In the genomic region with DNA sequence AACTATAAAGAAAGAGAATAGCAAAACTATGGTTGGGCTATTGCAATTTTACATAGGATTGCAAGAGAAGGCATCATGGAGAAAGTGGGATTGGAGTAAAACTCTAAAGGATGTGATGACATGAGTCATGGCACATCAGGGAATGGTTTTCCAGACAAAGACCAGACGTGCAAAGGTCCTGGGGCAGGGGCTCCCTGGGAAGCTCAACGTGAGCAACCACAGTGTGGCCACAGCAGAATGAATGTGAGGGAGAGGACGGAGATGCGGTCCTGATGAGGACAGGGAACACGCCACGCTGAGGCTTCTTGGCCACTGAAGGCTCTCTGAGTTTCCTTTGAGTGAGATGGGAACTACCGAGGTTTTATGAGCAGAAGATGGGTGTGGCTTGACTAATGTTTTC, we compare ENCODE assay signal across 31 cellular contexts. TPM values are rescaled to one million over a fixed set of nuclear protein-coding genes. Genes with fewer than 3 reads are reported as not detected.
"Had no signal": no experiment of that assay in that cellular context is flagged by ENCODE, and none has a peak within 500 bp of the region (broad histone marks: within the 10 kb centered on the region; RNA-seq: fewer than 3 reads in every experiment).

No MANE protein-coding gene starts in this region.

- DNase-seq: activated CD4-positive, alpha-beta memory T cell treated with anti-CD3 and anti-CD28 coated beads, Interleukin-2, amount 10 ng/mL, durations not matched to agents 7 days and 5 days; activated CD4-positive, alpha-beta T cell treated with anti-CD3 and anti-CD28 coated beads for 1 hour; activated CD4-positive, alpha-beta T cell treated with anti-CD3 and anti-CD28 coated beads for 4 hours; activated CD4-positive, alpha-beta T cell treated with anti-CD3 and anti-CD28 coated beads, Interleukin-2, amount 10 ng/mL, durations not matched to agents 7 days and 5 days; activated CD4-positive, alpha-beta T cell treated with anti-CD3 and anti-CD28 coated beads, Interleukin-2, amount 50 U/mL, for 4 hours; activated CD8-positive, alpha-beta memory T cell treated with anti-CD3 and anti-CD28 coated beads, Interleukin-2, amount 50 U/mL, for 48 hours; activated gamma-delta T cell; activated naive CD4-positive, alpha-beta T cell; activated naive CD4-positive, alpha-beta T cell treated with anti-CD3 and anti-CD28 coated beads, Interleukin-2, amount 10 ng/mL, durations not matched to agents 7 days and 5 days; activated naive CD8-positive, alpha-beta T cell treated with anti-CD3 and anti-CD28 coated beads, Interleukin-2, amount 10 ng/mL, durations not matched to agents 7 days and 5 days; activated T-cell treated with anti-CD3 and anti-CD28 coated beads for 4 hours; activated T-cell treated with anti-CD3 and anti-CD28 coated beads, Interleukin-2, amount 50 U/mL, for 24 hours; activated T-cell treated with anti-CD3 and anti-CD28 coated beads, Interleukin-2, amount 50 U/mL, for 72 hours; brain microvascular endothelial cell; caudate nucleus; cerebellar nuclear complex; colonic mucosa; effector memory CD4-positive, alpha-beta T cell; esophagus squamous epithelium; foreskin melanocyte; T-helper 2 cell had no signal

- H3K9me3 ChIP-seq: ascending aorta, colonic mucosa had no signal

- H3K27me3 ChIP-seq: ascending aorta, brain microvascular endothelial cell, colonic mucosa had no signal

- H3K27ac Mint-ChIP-seq: activated CD4-positive, alpha-beta memory T cell treated with anti-CD3 and anti-CD28 coated beads, Interleukin-2, amount 10 ng/mL, durations not matched to agents 7 days and 5 days; activated CD4-positive, alpha-beta T cell treated with anti-CD3 and anti-CD28 coated beads, Interleukin-2, amount 10 ng/mL, durations not matched to agents 7 days and 5 days; activated naive CD4-positive, alpha-beta T cell treated with anti-CD3 and anti-CD28 coated beads, Interleukin-2, amount 10 ng/mL, durations not matched to agents 7 days and 5 days; activated naive CD4-positive, alpha-beta T cell treated with anti-CD3 and anti-CD28 coated beads, Interleukin-2, amount 50 U/mL, for 72 hours; activated naive CD8-positive, alpha-beta T cell treated with anti-CD3 and anti-CD28 coated beads, Interleukin-2, amount 10 ng/mL, durations not matched to agents 7 days and 5 days; activated T-cell treated with anti-CD3 and anti-CD28 coated beads, Interleukin-2, amount 50 U/mL, for 24 hours; activated T-cell treated with anti-CD3 and anti-CD28 coated beads, Interleukin-2, amount 50 U/mL, for 72 hours; WTC11 had no signal

- H3K4me1 ChIP-seq: ascending aorta, colonic mucosa, gastroesophageal sphincter had no signal

- ATAC-seq: activated naive CD4-positive, alpha-beta T cell treated with anti-CD3 and anti-CD28 coated beads, Interleukin-2, amount 50 U/mL, for 72 hours; activated T-cell treated with anti-CD3 and anti-CD28 coated beads, Interleukin-2, amount 50 U/mL, for 72 hours; gastroesophageal sphincter; WTC11 had no signal

- H3K4me1 Mint-ChIP-seq: activated CD4-positive, alpha-beta memory T cell treated with anti-CD3 and anti-CD28 coated beads, Interleukin-2, amount 10 ng/mL, durations not matched to agents 7 days and 5 days; activated CD4-positive, alpha-beta T cell treated with anti-CD3 and anti-CD28 coated beads, Interleukin-2, amount 10 ng/mL, durations not matched to agents 7 days and 5 days; activated naive CD4-positive, alpha-beta T cell treated with anti-CD3 and anti-CD28 coated beads, Interleukin-2, amount 10 ng/mL, durations not matched to agents 7 days and 5 days; activated naive CD8-positive, alpha-beta T cell treated with anti-CD3 and anti-CD28 coated beads, Interleukin-2, amount 10 ng/mL, durations not matched to agents 7 days and 5 days; WTC11 had no signal

- H3K4me3 Mint-ChIP-seq: activated CD4-positive, alpha-beta memory T cell treated with anti-CD3 and anti-CD28 coated beads, Interleukin-2, amount 10 ng/mL, durations not matched to agents 7 days and 5 days; activated CD4-positive, alpha-beta T cell treated with anti-CD3 and anti-CD28 coated beads, Interleukin-2, amount 10 ng/mL, durations not matched to agents 7 days and 5 days; activated naive CD4-positive, alpha-beta T cell treated with anti-CD3 and anti-CD28 coated beads, Interleukin-2, amount 10 ng/mL, durations not matched to agents 7 days and 5 days; activated naive CD8-positive, alpha-beta T cell treated with anti-CD3 and anti-CD28 coated beads, Interleukin-2, amount 10 ng/mL, durations not matched to agents 7 days and 5 days; activated T-cell treated with anti-CD3 and anti-CD28 coated beads, Interleukin-2, amount 50 U/mL, for 24 hours; activated T-cell treated with anti-CD3 and anti-CD28 coated beads, Interleukin-2, amount 50 U/mL, for 72 hours; WTC11 had no signal

- H3K9me3 Mint-ChIP-seq: activated naive CD4-positive, alpha-beta T cell treated with anti-CD3 and anti-CD28 coated beads, Interleukin-2, amount 10 ng/mL, durations not matched to agents 7 days and 5 days had no signal

- H3K27ac ChIP-seq: ascending aorta, brain microvascular endothelial cell, colonic mucosa, epithelial cell of prostate, esophagus squamous epithelium, gastroesophageal sphincter, VCaP had no signal

- H3K36me3 Mint-ChIP-seq: activated naive CD4-positive, alpha-beta T cell treated with anti-CD3 and anti-CD28 coated beads, Interleukin-2, amount 10 ng/mL, durations not matched to agents 7 days and 5 days; activated naive CD8-positive, alpha-beta T cell treated with anti-CD3 and anti-CD28 coated beads, Interleukin-2, amount 10 ng/mL, durations not matched to agents 7 days and 5 days had no signal

- H3K4me3 ChIP-seq: ascending aorta, colonic mucosa, esophagus squamous epithelium, gastroesophageal sphincter had no signal

- H3K36me3 ChIP-seq: ascending aorta, brain microvascular endothelial cell, colonic mucosa, esophagus squamous epithelium, gastroesophageal sphincter had no signal

- H3K27me3 Mint-ChIP-seq: activated CD4-positive, alpha-beta memory T cell treated with anti-CD3 and anti-CD28 coated beads, Interleukin-2, amount 10 ng/mL, durations not matched to agents 7 days and 5 days; activated CD4-positive, alpha-beta T cell treated with anti-CD3 and anti-CD28 coated beads, Interleukin-2, amount 10 ng/mL, durations not matched to agents 7 days and 5 days; activated naive CD4-positive, alpha-beta T cell treated with anti-CD3 and anti-CD28 coated beads, Interleukin-2, amount 10 ng/mL, durations not matched to agents 7 days and 5 days; activated naive CD8-positive, alpha-beta T cell treated with anti-CD3 and anti-CD28 coated beads, Interleukin-2, amount 10 ng/mL, durations not matched to agents 7 days and 5 days had no signal

RNA-seq across cellular contexts. Expression of gene FZD10, which starts 38.2 kb away (rescaled TPM):
- total RNA-seq: activated CD4-positive, alpha-beta memory T cell treated with anti-CD3 and anti-CD28 coated beads, Interleukin-2, amount 10 ng/mL, durations not matched to agents 7 days and 5 days; activated CD4-positive, alpha-beta T cell treated with anti-CD3 and anti-CD28 coated beads, Interleukin-2, amount 10 ng/mL, durations not matched to agents 7 days and 5 days; activated naive CD4-positive, alpha-beta T cell treated with anti-CD3 and anti-CD28 coated beads, Interleukin-2, amount 50 U/mL, for 72 hours; activated naive CD8-positive, alpha-beta T cell treated with anti-CD3 and anti-CD28 coated beads, Interleukin-2, amount 10 ng/mL, durations not matched to agents 7 days and 5 days; activated T-cell treated with anti-CD3 and anti-CD28 coated beads, Interleukin-2, amount 50 U/mL, for 72 hours; endothelial cell of umbilical vein; fibroblast of villous mesenchyme; glomerular endothelial cell; T-helper 1 cell treated with Interleukin-12 subunit alpha and Interleukin-12 subunit beta and Interleukin-4 antibody, amounts not matched to agents 30 ng/mL and 1 ng/mL, for 36 hours had no signal
- polyA plus RNA-seq: endothelial cell of umbilical vein had no signal
